9 cellular contexts compared by ENCODE assay signal in the genomic region with DNA sequence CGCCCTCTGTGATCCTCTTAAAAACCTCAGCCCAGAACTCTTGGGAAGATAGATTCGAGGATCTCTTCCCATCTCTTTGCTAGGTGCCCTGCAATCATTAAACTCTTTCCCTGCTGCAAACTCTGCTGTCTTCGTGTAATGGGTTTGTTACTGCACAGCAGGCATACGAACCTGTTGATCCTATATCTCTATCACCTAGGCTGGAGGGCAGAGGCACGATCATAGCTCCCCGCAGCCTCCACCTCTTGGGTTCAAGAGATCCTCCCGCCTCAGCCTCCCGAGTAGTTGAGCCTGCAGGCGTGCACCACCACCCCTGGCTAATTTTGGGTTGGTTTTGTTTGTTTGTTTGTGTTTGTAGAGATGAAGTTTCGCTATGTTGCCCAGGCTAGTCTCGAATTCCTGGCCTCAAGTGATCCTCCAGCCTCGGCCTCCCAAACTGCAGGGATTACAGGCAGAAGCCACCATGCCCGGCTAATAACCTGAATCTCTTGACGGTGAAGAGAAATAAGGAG. TPM values are rescaled to one million over a fixed set of nuclear protein-coding genes. Genes with fewer than 3 reads are reported as not detected.
DNase-seq lines count a peak whose midpoint lies in the region; ATAC-seq, FAIRE-seq and TF ChIP-seq lines count a peak whose summit lies in the region.
"Had no signal": no experiment of that assay in that cellular context is flagged by ENCODE, and none has a peak within 500 bp of the region (broad histone marks: within the 10 kb centered on the region; RNA-seq: fewer than 3 reads in every experiment).

No MANE protein-coding gene starts in this region.

- CTCF ChIA-PET in CD8-positive, alpha-beta T cell (lab: Charles Lee), result interaction anchor here (1.1 to 1.3 kb wide), 2 partner anchors 11 to 50 kb away, joined by 3 to 8 read pairs; no protein-coding TSS in a partner anchor
- CTCF ChIA-PET in OCI-LY7 (lab: Charles Lee; ENCODE audit: unreplicated experiment) (no interaction called here), endothelial cell of umbilical vein (lab: Charles Lee) (interaction anchor here (0.8 to 3.4 kb wide), 15 partner anchors 8 to 350 kb away, joined by 3 to 21 read pairs (median 4); partner anchors contain the start of gene UBR3)

- peak overlapping the region; percentile 95 for H3K4me3 Mint-ChIP-seq in CD8-positive, alpha-beta T cell
- peak overlapping the region; percentile 89 for H3K4me3 Mint-ChIP-seq in osteocyte (ENCODE audit: unreplicated experiment)

- no peaks in the 10 kb centered on the region for H3K79me2 ChIP-seq in OCI-LY7 (ENCODE audit: insufficient read depth, low read depth, low read length)
- no peaks in the 10 kb centered on the region for H3K79me2 ChIP-seq in endothelial cell of umbilical vein (ENCODE audit: control insufficient read depth, insufficient read depth, low read length)

- no peaks in the 10 kb centered on the region for H3K27me3 Mint-ChIP-seq in CD8-positive, alpha-beta T cell (ENCODE audit: low read depth)
- H3K27me3 Mint-ChIP-seq in osteocyte (ENCODE audit: unreplicated experiment), result no peaks in the 10 kb centered on the region

- H3K36me3 Mint-ChIP-seq in CD8-positive, alpha-beta T cell, result peaks cover 17% of the 10 kb centered on the region
- H3K36me3 Mint-ChIP-seq in osteocyte (ENCODE audit: unreplicated experiment), result peaks cover 15% of the 10 kb centered on the region

- no peaks in the 10 kb centered on the region for H3K9me3 Mint-ChIP-seq in CD8-positive, alpha-beta T cell
- no peaks in the 10 kb centered on the region for H3K9me3 Mint-ChIP-seq in osteocyte (ENCODE audit: unreplicated experiment)

- BruUV-seq in OCI-LY7 (replicated peaks; lab: Mats Ljungman, UMichigan) (no TSS peak), endothelial cell of umbilical vein (replicated peaks; lab: Mats Ljungman, UMichigan) (no TSS peak)

- H3K9me3 ChIP-seq in CD8-positive, alpha-beta T cell (ENCODE audit: low read length), result no peaks in the 10 kb centered on the region
- H3K9me3 ChIP-seq in OCI-LY7 (ENCODE audit: low read length), result no peaks in the 10 kb centered on the region
- H3K9me3 ChIP-seq in endothelial cell of umbilical vein (replicated peaks; ENCODE audit: control insufficient read depth, insufficient read depth, low read length), result no peaks in the 10 kb centered on the region

- POLR2A ChIA-PET in CD8-positive, alpha-beta T cell (lab: Charles Lee), result interaction anchor here (1.0 to 1.5 kb wide), 4 partner anchors 10 to 106 kb away, joined by 3 to 7 read pairs (median 6); partner anchors contain the start of gene FASTKD1
- POLR2A ChIA-PET in OCI-LY7 (lab: Charles Lee) (interaction anchor here (0.6 to 0.9 kb wide), 4 partner anchors 25 to 672 kb away, joined by 3 to 4 read pairs (median 4); no protein-coding TSS in a partner anchor), endothelial cell of umbilical vein (lab: Charles Lee) (interaction anchor here (1.7 kb wide), 1 partner anchor 349 kb away, joined by 6 read pairs; the partner anchor contains the start of gene UBR3)

- H2AFZ ChIP-seq in OCI-LY7 (ENCODE audit: low read length) (peak overlapping the region; percentile 81; the same call in 1 of the 2 replicates), endothelial cell of umbilical vein (ENCODE audit: low read depth, low read length) (peak overlapping the region; percentile 75)

- no peaks in the 10 kb centered on the region for H3K27me3 ChIP-seq in CD8-positive, alpha-beta T cell (ENCODE audit: insufficient read depth, low read length)
- H3K27me3 ChIP-seq in endothelial cell of umbilical vein (ENCODE audit: control insufficient read depth in 2 of 2, insufficient read depth in 2 of 2, low read length in 2 of 2), result no peaks in the 10 kb centered on the region

- peak; percentile 49 for FAIRE-seq in endothelial cell of umbilical vein (lab: Jason Lieb, UNC)
- FAIRE-seq: TTC549 had no signal

- ATAC-seq in CD8-positive, alpha-beta T cell, result no peak
- no peak for ATAC-seq in HG03135 (IDR thresholded peaks at IDR 0.05; ENCODE audit: unreplicated experiment)

- no peak for TF ChIP-seq POLR2A in endothelial cell of umbilical vein (IDR thresholded peaks at IDR 0.05; ENCODE audit: low read depth, low read length)

- no peaks in the 10 kb centered on the region for H4K20me1 ChIP-seq in OCI-LY7 (ENCODE audit: insufficient read depth, low read length)
- H4K20me1 ChIP-seq in endothelial cell of umbilical vein (replicated peaks; ENCODE audit: control insufficient read depth, extremely low read depth, insufficient read depth, low read length), result no peaks in the 10 kb centered on the region

- no peaks in the 10 kb centered on the region for H3K36me3 ChIP-seq in CD8-positive, alpha-beta T cell (ENCODE audit: insufficient read depth, low read length)
- H3K36me3 ChIP-seq in OCI-LY7 (ENCODE audit: insufficient read depth, low read length), result no peaks in the 10 kb centered on the region
- peaks cover 0 to 4% of the 10 kb centered on the region in 2 experiments for H3K36me3 ChIP-seq in endothelial cell of umbilical vein (ENCODE audit: control insufficient read depth in 2 of 2, extremely low read depth in 1 of 2, insufficient read depth in 2 of 2, low read length in 2 of 2)

- H3K9ac ChIP-seq in endothelial cell of umbilical vein (replicated peaks; ENCODE audit: extremely low read depth, insufficient read depth, low read length), result peak overlapping the region; percentile 73

- peak overlapping the region; percentile 76 for H3K4me3 ChIP-seq in CD8-positive, alpha-beta T cell (ENCODE audit: low read depth, low read length)
- H3K4me3 ChIP-seq in OCI-LY7 (ENCODE audit: low read depth, low read length, poor library complexity, severe bottlenecking) (peak overlapping the region; percentile 66), endothelial cell of umbilical vein (replicated peaks in 1 of 3; ENCODE audit: insufficient read depth in 1 of 3, low read depth in 1 of 3, low read length in 3 of 3) (peak overlapping the region in 2 of 3 experiments; percentile 70 to 82)

- H3K9me2 ChIP-seq in OCI-LY7 (ENCODE audit: insufficient read depth, low read length), result no peaks in the 10 kb centered on the region

- H3K4me2 ChIP-seq in OCI-LY7 (ENCODE audit: low read length), result peak overlapping the region; percentile 60
- H3K4me2 ChIP-seq in endothelial cell of umbilical vein (ENCODE audit: insufficient read depth, low read length), result peak overlapping the region; percentile 42

- no peak for TF ChIP-seq CTCF in CD8-positive, alpha-beta T cell (IDR thresholded peaks at IDR 0.05)
- no peak for TF ChIP-seq CTCF in OCI-LY7 (conservative IDR thresholded peaks at IDR 0.05; ENCODE audit: low read length)
- TF ChIP-seq CTCF in endothelial cell of umbilical vein (IDR thresholded peaks at IDR 0.05; ENCODE audit: extremely low read depth in 1 of 2, insufficient read depth in 1 of 2, low read depth in 1 of 2, low read length in 2 of 2), result no peak
- no peak for TF ChIP-seq CTCF in osteocyte (IDR thresholded peaks at IDR 0.05)

- peaks cover 12% of the 10 kb centered on the region for H3K4me1 ChIP-seq in CD8-positive, alpha-beta T cell (ENCODE audit: insufficient read depth, low read length)
- H3K4me1 ChIP-seq in OCI-LY7 (ENCODE audit: insufficient read depth, low read length, poor library complexity, severe bottlenecking) (peaks cover 4% of the 10 kb centered on the region), endothelial cell of umbilical vein (ENCODE audit: control insufficient read depth, extremely low read depth, insufficient read depth, low read length) (peaks cover 17% of the 10 kb centered on the region)

- peak overlapping the region; percentile 44 for H3K27ac ChIP-seq in CD8-positive, alpha-beta T cell (ENCODE audit: low read depth, low read length)
- H3K27ac ChIP-seq in OCI-LY7 (ENCODE audit: low read depth, low read length, poor library complexity, severe bottlenecking), result no peak overlapping the region
- H3K27ac ChIP-seq in endothelial cell of umbilical vein (ENCODE audit: insufficient read depth, low read depth, low read length), result peak overlapping the region; percentile 66

- H3K4me1 Mint-ChIP-seq in CD8-positive, alpha-beta T cell (ENCODE audit: low read depth), result peaks cover 20% of the 10 kb centered on the region
- peaks cover 13% of the 10 kb centered on the region for H3K4me1 Mint-ChIP-seq in osteocyte (ENCODE audit: unreplicated experiment)

- H3K27ac Mint-ChIP-seq in CD8-positive, alpha-beta T cell, result peak overlapping the region; percentile 81
- H3K27ac Mint-ChIP-seq in osteocyte (ENCODE audit: unreplicated experiment), result peak overlapping the region; percentile 88

- no peaks in the 10 kb centered on the region for H3K9me1 ChIP-seq in endothelial cell of umbilical vein (replicated peaks; ENCODE audit: control insufficient read depth, extremely low read depth, insufficient read depth, low read length)

- no peak for DNase-seq in CD8-positive, alpha-beta T cell
- DNase-seq in OCI-LY7 (ENCODE audit: low spot score), result no peak
- DNase-seq in endothelial cell of umbilical vein (ENCODE audit: low read depth, low spot score), result no peak
- DNase-seq in osteocyte (ENCODE audit: extremely low spot score, unreplicated experiment), result no peak
- DNase-seq in DMS114 treated with DMSO at 0.1 percent for 48 hours (lab: John Stamatoyannopoulos, UW; ENCODE audit: unreplicated experiment), result no peak
- no peak for DNase-seq in NCI-H1694 treated with DMSO at 0.1 percent for 48 hours (lab: John Stamatoyannopoulos, UW)
- no peak for DNase-seq in RPMI8226

- intact Hi-C loops in CD8-positive, alpha-beta T cell (cut with DNase I, micrococcal nuclease), result loop anchor here in 1 of 2 experiments (5.0 kb wide), 1 partner anchor 94 kb away; the partner anchor contains the start of gene FASTKD1
- intact Hi-C loops in OCI-LY7 (cut with micrococcal nuclease; ENCODE audit: unreplicated experiment) (no loop called here), endothelial cell of umbilical vein (cut with micrococcal nuclease) (loop anchor here (2.0 to 5.0 kb wide), 2 partner anchors 28 to 94 kb away; partner anchors contain the start of gene FASTKD1)

- dilution Hi-C loops in endothelial cell of umbilical vein (cut with MboI; ENCODE audit: extremely low pct_ligation_motif_present, low sequenced_read_pairs), result no loop called here

RNA-seq across cellular contexts. Expression of gene BBS5, which starts 0.5 kb away (rescaled TPM):
- 1 to 10 TPM; 2.1 to 2.7 TPM for total RNA-seq in CD8-positive, alpha-beta T cell
- 0.13 and 1.0 TPM in 2 replicates for total RNA-seq in OCI-LY7 (2014; rRNA removed; shearing (Covaris generic))
- total RNA-seq in OCI-LY7 (2022), result 0.11 and 0.20 TPM in 2 replicates
- 4.1 and 5.6 TPM in 2 replicates for total RNA-seq in endothelial cell of umbilical vein
- polyA plus RNA-seq in endothelial cell of umbilical vein, result 2.4 and 2.9 TPM in 2 replicates
- polyA plus RNA-seq in endothelial cell of umbilical vein (2011; cell fraction: cytosol; rRNA removed), result 2.0 and 2.5 TPM in 2 replicates
- polyA plus RNA-seq in endothelial cell of umbilical vein (2011; cell fraction: nucleus; rRNA removed), result 4.1 and 5.1 TPM in 2 replicates
- 4.3 and 5.3 TPM in 2 replicates for polyA plus RNA-seq in endothelial cell of umbilical vein (2012)
- 1.5 and 3.5 TPM in 2 replicates for polyA minus RNA-seq in endothelial cell of umbilical vein
- polyA minus RNA-seq in endothelial cell of umbilical vein (2011; cell fraction: cytosol; rRNA and poly(A)+ RNA removed), result not detected
- polyA minus RNA-seq in endothelial cell of umbilical vein (2011; cell fraction: nucleus; rRNA and poly(A)+ RNA removed), result 5.0 and 6.6 TPM in 2 replicates
- total RNA-seq in osteocyte, result 11.1 and 11.6 TPM in 2 replicates

RNA-seq across cellular contexts. Expression of gene KLHL41, which starts 30.7 kb away (rescaled TPM):
- total RNA-seq in CD8-positive, alpha-beta T cell, result not detected
- not detected in 2 replicates for total RNA-seq in OCI-LY7 (2014; rRNA removed; shearing (Covaris generic))
- total RNA-seq in OCI-LY7 (2022) (not detected in 2 replicates), endothelial cell of umbilical vein (0.21 and 0.73 TPM in 2 replicates), osteocyte (0.89 and 1.5 TPM in 2 replicates)
- polyA plus RNA-seq in endothelial cell of umbilical vein, result 0.05 and 0.08 TPM in 2 replicates
- polyA plus RNA-seq in endothelial cell of umbilical vein (2011; cell fraction: cytosol; rRNA removed), result 0.05 and 0.13 TPM in 2 replicates
- 0.42 and 0.70 TPM in 2 replicates for polyA plus RNA-seq in endothelial cell of umbilical vein (2011; cell fraction: nucleus; rRNA removed)
- 0.16 and 0.19 TPM in 2 replicates for polyA plus RNA-seq in endothelial cell of umbilical vein (2012)
- polyA minus RNA-seq in endothelial cell of umbilical vein, result 0.15 and 0.32 TPM in 2 replicates
- not detected for polyA minus RNA-seq in endothelial cell of umbilical vein (2011; cell fraction: cytosol; rRNA and poly(A)+ RNA removed)
- polyA minus RNA-seq in endothelial cell of umbilical vein (2011; cell fraction: nucleus; rRNA and poly(A)+ RNA removed), result 0.24 and 0.29 TPM in 2 replicates
